Comparison of ENCODE assay signal across 18 cellular contexts in genomic region chr6:156867121-156867520, GRCh38.
DNase-seq lines count a peak whose midpoint lies in the region; ATAC-seq and TF ChIP-seq lines count a peak whose summit lies in the region.
"Had no signal": no experiment of that assay in that cellular context is flagged by ENCODE, and none has a peak within 500 bp of the region (broad histone marks: within the 10 kb centered on the region; RNA-seq: fewer than 3 reads in every experiment).

No MANE protein-coding gene starts in this region.

- H4K5ac ChIP-seq in IMR-90 (ENCODE audit: low read depth, low read length) = no peak overlapping the region

- in situ Hi-C loops in IMR-90 (cut with MboI; ENCODE audit: low sequenced_read_pairs) = no loop called here

- H3K4me1 ChIP-seq in IMR-90 (ENCODE audit: control insufficient read depth, insufficient read depth, low read length) = peaks cover 14% of the 10 kb centered on the region
- H3K4me1 ChIP-seq in ectodermal cell (ENCODE audit: control insufficient read depth, insufficient read depth, low read length) = peaks cover 14% of the 10 kb centered on the region
- H3K4me1 ChIP-seq in spleen = peaks cover 18 to 100% (median 66%) of the 10 kb centered on the region in 6 donors

- H2BK5ac ChIP-seq in IMR-90 (ENCODE audit: low read depth, low read length, poor library complexity, severe bottlenecking) = peak overlapping the region; percentile 16

- H3K56ac ChIP-seq in IMR-90 (ENCODE audit: extremely low read depth, insufficient read depth, low read length) = no peak overlapping the region

- no peak overlapping the region for H2BK15ac ChIP-seq in IMR-90 (ENCODE audit: low read depth, low read length)

- no peak overlapping the region for H2AK9ac ChIP-seq in IMR-90 (replicated peaks; ENCODE audit: low read depth, low read length, poor library complexity)

- H3K4me3 ChIP-seq in IMR-90 (ENCODE audit: insufficient read depth, low read depth, low read length) (no peak overlapping the region), ectodermal cell (ENCODE audit: insufficient read depth, low read depth, low read length) (no peak overlapping the region), spleen (no peak overlapping the region)
- H3K4me3 ChIP-seq: psoas muscle, upper lobe of left lung had no signal

- ATAC-seq in activated CD8-positive, alpha-beta T cell treated with anti-CD3 and anti-CD28 coated beads for 36 hours = no peak
- no peak for ATAC-seq in activated CD8-positive, alpha-beta T cell treated with anti-CD3 and anti-CD28 coated beads, Interleukin-2, amount 10 ng/mL, durations not matched to agents 7 days and 5 days
- ATAC-seq in IMR-90 (ENCODE audit: low read depth) (no peak), naive B cell (ENCODE audit: low read depth in 2 of 2) (no peak), GM21619 (IDR thresholded peaks at IDR 0.05; ENCODE audit: unreplicated experiment) (no peak)

- peaks cover 3% of the 10 kb centered on the region for H3K36me3 Mint-ChIP-seq in activated CD8-positive, alpha-beta T cell treated with anti-CD3 and anti-CD28 coated beads for 36 hours (ENCODE audit: low read depth)
- no peaks in the 10 kb centered on the region for H3K36me3 Mint-ChIP-seq in activated CD8-positive, alpha-beta T cell treated with anti-CD3 and anti-CD28 coated beads, Interleukin-2, amount 10 ng/mL, durations not matched to agents 7 days and 5 days (ENCODE audit: low read depth)
- no peaks in the 10 kb centered on the region for H3K36me3 Mint-ChIP-seq in naive B cell

- no peak overlapping the region for H3K18ac ChIP-seq in IMR-90 (ENCODE audit: low read depth, low read length)

- peak overlapping the region; percentile 20; the same call in 1 of the 2 replicates for H3K27ac ChIP-seq in IMR-90 (ENCODE audit: insufficient read depth, low read length)
- H3K27ac ChIP-seq in ectodermal cell (ENCODE audit: insufficient read depth, low read depth, low read length, poor library complexity, severe bottlenecking) = peak overlapping the region; percentile 38
- peak overlapping the region in 2 of 8 donors; percentile 21 to 46 for H3K27ac ChIP-seq in spleen

- H4K8ac ChIP-seq in IMR-90 (ENCODE audit: low read depth in 2 of 2, low read length in 2 of 2) = no peak overlapping the region

- H3K14ac ChIP-seq in IMR-90 (replicated peaks; ENCODE audit: low read depth, low read length) = no peak overlapping the region

- intact Hi-C loops in activated CD8-positive, alpha-beta T cell treated with anti-CD3 and anti-CD28 coated beads for 36 hours (cut with micrococcal nuclease) = no loop called here
- intact Hi-C loops in IMR-90 (cut with micrococcal nuclease) = no loop called here
- intact Hi-C loops in spleen (cut with DNase I; ENCODE audit: low total_unique reads) = no loop called here

- peak overlapping the region; percentile 90 for H3K4me2 ChIP-seq in IMR-90 (ENCODE audit: low read depth, low read length)

- H3K36me3 ChIP-seq in IMR-90 (ENCODE audit: control insufficient read depth, insufficient read depth, low read length) = no peaks in the 10 kb centered on the region
- no peaks in the 10 kb centered on the region for H3K36me3 ChIP-seq in ectodermal cell (ENCODE audit: control insufficient read depth, insufficient read depth, low read length)
- H3K36me3 ChIP-seq in spleen = no peaks in the 10 kb centered on the region
- H3K36me3 ChIP-seq: upper lobe of left lung had no signal

- no peak overlapping the region for H4K91ac ChIP-seq in IMR-90 (ENCODE audit: insufficient read depth, low read depth, low read length)

- peak overlapping the region; percentile 48 for H3K27ac Mint-ChIP-seq in activated CD8-positive, alpha-beta T cell treated with anti-CD3 and anti-CD28 coated beads for 36 hours
- H3K27ac Mint-ChIP-seq in activated CD8-positive, alpha-beta T cell treated with anti-CD3 and anti-CD28 coated beads, Interleukin-2, amount 10 ng/mL, durations not matched to agents 7 days and 5 days = no peak overlapping the region
- peak overlapping the region in 4 of 6 donors; percentile 53 to 92 (median 56) for H3K27ac Mint-ChIP-seq in naive B cell
- H3K27ac Mint-ChIP-seq: activated naive CD4-positive, alpha-beta T cell treated with anti-CD3 and anti-CD28 coated beads, Interleukin-2, amount 10 ng/mL, durations not matched to agents 7 days and 5 days had no signal

- peaks cover 71% of the 10 kb centered on the region for H3K4me1 Mint-ChIP-seq in activated CD8-positive, alpha-beta T cell treated with anti-CD3 and anti-CD28 coated beads for 36 hours (ENCODE audit: low read depth)
- H3K4me1 Mint-ChIP-seq in activated CD8-positive, alpha-beta T cell treated with anti-CD3 and anti-CD28 coated beads, Interleukin-2, amount 10 ng/mL, durations not matched to agents 7 days and 5 days (ENCODE audit: low read depth) = peaks cover 24% of the 10 kb centered on the region
- H3K4me1 Mint-ChIP-seq in naive B cell = peaks cover 71 to 96% (median 88%) of the 10 kb centered on the region in 3 donors

- peaks cover 28% of the 10 kb centered on the region for H3K9me1 ChIP-seq in IMR-90 (ENCODE audit: insufficient read depth, low read length)

- DNase-seq in activated CD8-positive, alpha-beta T cell treated with anti-CD3 and anti-CD28 coated beads for 36 hours = no peak
- DNase-seq in activated CD8-positive, alpha-beta T cell treated with anti-CD3 and anti-CD28 coated beads, Interleukin-2, amount 10 ng/mL, durations not matched to agents 7 days and 5 days = no peak
- DNase-seq in IMR-90 (no peak), naive B cell (no peak), spleen (no peak), mucosa of gallbladder (ENCODE audit: low spot score) (no peak)
- DNase-seq: activated CD8-positive, alpha-beta memory T cell treated with anti-CD3 and anti-CD28 coated beads for 24 hours; activated naive CD4-positive, alpha-beta T cell treated with anti-CD3 and anti-CD28 coated beads, Interleukin-2, amount 10 ng/mL, durations not matched to agents 7 days and 5 days; kidney; MV-4-11; NCI-H2171; NK-92 treated with Interleukin-12 subunit alpha and Interleukin-12 subunit beta, amount 100 ng/mL, for 24 hours; psoas muscle; stimulated activated CD4-positive, alpha-beta T cell treated with anti-CD3 and anti-CD28 coated beads, Interleukin-2, amount 100 ng/mL, for 24 hours; stimulated activated CD8-positive, alpha-beta memory T cell treated with anti-CD3 and anti-CD28 coated beads, Interleukin-4, amount 100 ng/mL, for 48 hours; upper lobe of left lung had no signal

- no peak overlapping the region for H2AFZ ChIP-seq in IMR-90 (replicated peaks; ENCODE audit: low read length, poor library complexity)

- H2BK20ac ChIP-seq in IMR-90 (ENCODE audit: low read depth, low read length) = no peak overlapping the region

- no peak overlapping the region for H3K4ac ChIP-seq in IMR-90 (ENCODE audit: low read depth, low read length)

- dilution Hi-C loops in IMR-90 (cut with HindIII; ENCODE audit: low sequenced_read_pairs, unreplicated experiment) = no loop called here

- POLR2A ChIA-PET in activated CD8-positive, alpha-beta T cell treated with anti-CD3 and anti-CD28 coated beads for 36 hours (lab: Charles Lee) = no interaction called here
- POLR2A ChIA-PET in activated CD8-positive, alpha-beta T cell treated with anti-CD3 and anti-CD28 coated beads, Interleukin-2, amount 10 ng/mL, durations not matched to agents 7 days and 5 days (lab: Charles Lee) = no interaction called here
- POLR2A ChIA-PET in IMR-90 (lab: Charles Lee; ENCODE audit: unreplicated experiment) = no interaction called here

- H4K20me1 ChIP-seq in IMR-90 (ENCODE audit: insufficient read depth, low read length) = peaks cover 73% of the 10 kb centered on the region

- H3K79me1 ChIP-seq in IMR-90 (ENCODE audit: low read depth in 1 of 2, low read length in 2 of 2) = peaks cover 41 to 67% of the 10 kb centered on the region in 2 experiments

- no peak overlapping the region for H2AK5ac ChIP-seq in IMR-90 (ENCODE audit: low read depth, low read length)

- TF ChIP-seq RAD21 in IMR-90 (IDR thresholded peaks at IDR 0.05; ENCODE audit: low read length) = no peak

- H2BK120ac ChIP-seq in IMR-90 (ENCODE audit: low read depth, low read length) = no peak overlapping the region

- CTCF ChIA-PET in activated CD8-positive, alpha-beta T cell treated with anti-CD3 and anti-CD28 coated beads for 36 hours (lab: Charles Lee) = interaction anchor here (0.7 to 1.5 kb wide), 3 partner anchors 14 to 110 kb away, joined by 3 to 6 read pairs (median 4); no protein-coding TSS in a partner anchor
- CTCF ChIA-PET in activated CD8-positive, alpha-beta T cell treated with anti-CD3 and anti-CD28 coated beads, Interleukin-2, amount 10 ng/mL, durations not matched to agents 7 days and 5 days (lab: Charles Lee) = interaction anchor here (1.2 kb wide), 1 partner anchor 70 kb away, joined by 3 read pairs; no protein-coding TSS in a partner anchor
- CTCF ChIA-PET in IMR-90 (lab: Yijun Ruan, JAX) = interaction anchor here (0.7 to 1.1 kb wide), 2 partner anchors 10 to 27 kb away, joined by 5 read pairs; no protein-coding TSS in a partner anchor

- no peak for TF ChIP-seq CTCF in activated CD8-positive, alpha-beta T cell treated with anti-CD3 and anti-CD28 coated beads for 36 hours (IDR thresholded peaks at IDR 0.05)
- no peak for TF ChIP-seq CTCF in IMR-90 (conservative IDR thresholded peaks at IDR 0.05; ENCODE audit: low read depth, low read length)
- no peak for TF ChIP-seq CTCF in spleen (IDR thresholded peaks at IDR 0.05 in 8 of 11, conservative IDR thresholded peaks at IDR 0.05 in 3 of 11)

- BruUV-seq in IMR-90 (replicated peaks; lab: Mats Ljungman, UMichigan) = no TSS peak

- H3K9ac ChIP-seq in IMR-90 (ENCODE audit: low read depth, low read length) = no peak overlapping the region

- H3K27me3 ChIP-seq in IMR-90 (ENCODE audit: control insufficient read depth, insufficient read depth, low read length) (no peaks in the 10 kb centered on the region), ectodermal cell (ENCODE audit: control insufficient read depth, insufficient read depth, low read length, poor library complexity, severe bottlenecking) (no peaks in the 10 kb centered on the region), spleen (replicated peaks in 1 of 7) (no peaks in the 10 kb centered on the region)
- H3K27me3 ChIP-seq: upper lobe of left lung had no signal

- no peak overlapping the region for H3K4me3 Mint-ChIP-seq in activated CD8-positive, alpha-beta T cell treated with anti-CD3 and anti-CD28 coated beads for 36 hours
- H3K4me3 Mint-ChIP-seq in activated CD8-positive, alpha-beta T cell treated with anti-CD3 and anti-CD28 coated beads, Interleukin-2, amount 10 ng/mL, durations not matched to agents 7 days and 5 days = no peak overlapping the region
- peak overlapping the region in 3 of 8 donors; percentile 7 to 68 (median 61) for H3K4me3 Mint-ChIP-seq in naive B cell
- H3K4me3 Mint-ChIP-seq: activated naive CD4-positive, alpha-beta T cell treated with anti-CD3 and anti-CD28 coated beads, Interleukin-2, amount 10 ng/mL, durations not matched to agents 7 days and 5 days had no signal

- 60% methylated on average over 1 of the region's 2 CpGs; no CpG with 5 or more reads in 1 of the 2 experiments for WGBS in IMR-90 (ENCODE audit: extremely low coverage in 2 of 2, insufficient read length in 1 of 2), 2 experiments
- WGBS in ectodermal cell, 2 experiments = 91 to 93% methylated on average over 2 of the region's 2 CpGs
- WGBS in spleen, 5 donors = 69 to 87% (median 75%) methylated on average over 2 of the region's 2 CpGs

- peaks cover 1% of the 10 kb centered on the region for H3K9me3 Mint-ChIP-seq in activated CD8-positive, alpha-beta T cell treated with anti-CD3 and anti-CD28 coated beads for 36 hours
- H3K9me3 Mint-ChIP-seq in activated CD8-positive, alpha-beta T cell treated with anti-CD3 and anti-CD28 coated beads, Interleukin-2, amount 10 ng/mL, durations not matched to agents 7 days and 5 days (ENCODE audit: insufficient read depth) = no peaks in the 10 kb centered on the region
- H3K9me3 Mint-ChIP-seq in naive B cell = no peaks in the 10 kb centered on the region
- H3K9me3 Mint-ChIP-seq: activated naive CD4-positive, alpha-beta T cell treated with anti-CD3 and anti-CD28 coated beads, Interleukin-2, amount 10 ng/mL, durations not matched to agents 7 days and 5 days had no signal

- TF ChIP-seq POLR2A in IMR-90 (IDR thresholded peaks at IDR 0.05; ENCODE audit: low read depth, low read length) = no peak
- no peak for TF ChIP-seq POLR2A in spleen (IDR thresholded peaks at IDR 0.05)

- no peaks in the 10 kb centered on the region for H3K27me3 Mint-ChIP-seq in activated CD8-positive, alpha-beta T cell treated with anti-CD3 and anti-CD28 coated beads for 36 hours
- H3K27me3 Mint-ChIP-seq in activated CD8-positive, alpha-beta T cell treated with anti-CD3 and anti-CD28 coated beads, Interleukin-2, amount 10 ng/mL, durations not matched to agents 7 days and 5 days (ENCODE audit: low read depth) = no peaks in the 10 kb centered on the region
- no peaks in the 10 kb centered on the region for H3K27me3 Mint-ChIP-seq in naive B cell
- H3K27me3 Mint-ChIP-seq: activated naive CD4-positive, alpha-beta T cell treated with anti-CD3 and anti-CD28 coated beads, Interleukin-2, amount 10 ng/mL, durations not matched to agents 7 days and 5 days had no signal

- H3K23ac ChIP-seq in IMR-90 (ENCODE audit: low read depth, low read length) = no peak overlapping the region

- H3K9me3 ChIP-seq in IMR-90 (ENCODE audit: control insufficient read depth, insufficient read depth, low read length) = no peaks in the 10 kb centered on the region
- no peaks in the 10 kb centered on the region for H3K9me3 ChIP-seq in ectodermal cell (ENCODE audit: control insufficient read depth, low read length)
- no peaks in the 10 kb centered on the region for H3K9me3 ChIP-seq in spleen
- H3K9me3 ChIP-seq: psoas muscle, upper lobe of left lung had no signal
